Comparison of ENCODE assay signal across 25 cellular contexts in genomic region chr16:70709961-70710360, GRCh38. TPM values are rescaled to one million over a fixed set of nuclear protein-coding genes. Genes with fewer than 3 reads are reported as not detected.
DNase-seq lines count a peak whose midpoint lies in the region; ATAC-seq, FAIRE-seq and TF ChIP-seq lines count a peak whose summit lies in the region.
"Had no signal": no experiment of that assay in that cellular context is flagged by ENCODE, and none has a peak within 500 bp of the region (broad histone marks: within the 10 kb centered on the region; RNA-seq: fewer than 3 reads in every experiment).

No MANE protein-coding gene starts in this region.

- no peak overlapping the region for H3K4me3 ChIP-seq in BLaER1
- no peak overlapping the region for H3K4me3 ChIP-seq in liver (ENCODE audit: low read depth in 1 of 3, low read length in 3 of 3)
- H3K4me3 ChIP-seq in small intestine (ENCODE audit: low read depth in 1 of 2, low read length in 2 of 2): no peak overlapping the region
- H3K4me3 ChIP-seq in effector memory CD4-positive, alpha-beta T cell (ENCODE audit: insufficient read depth, low read depth, low read length, poor library complexity, severe bottlenecking): no peak overlapping the region
- H3K4me3 ChIP-seq: colonic mucosa, lung, SJCRH30, skin epidermis, thoracic aorta had no signal

- H4K20me1 ChIP-seq in BLaER1: no peaks in the 10 kb centered on the region

- FAIRE-seq in small intestine (lab: Jason Lieb, UNC): no peak

- H3K4me1 ChIP-seq in BLaER1: peaks cover 64% of the 10 kb centered on the region
- H3K4me1 ChIP-seq in liver (ENCODE audit: control insufficient read depth in 4 of 4, insufficient read depth in 4 of 4, low read length in 3 of 4): peaks cover 17 to 35% (median 30%) of the 10 kb centered on the region in 4 donors
- peaks cover 0 to 3% of the 10 kb centered on the region in 2 donors for H3K4me1 ChIP-seq in small intestine (ENCODE audit: control insufficient read depth in 2 of 2, insufficient read depth in 1 of 2, low read depth in 1 of 2, low read length in 1 of 2)
- H3K4me1 ChIP-seq in effector memory CD4-positive, alpha-beta T cell (ENCODE audit: control insufficient read depth, insufficient read depth, low read length, poor library complexity, severe bottlenecking): no peaks in the 10 kb centered on the region
- H3K4me1 ChIP-seq: colonic mucosa had no signal

- TF ChIP-seq CTCF in liver (IDR thresholded peaks at IDR 0.05; ENCODE audit: low read depth, low read length, missing input control): no peak

- H3K9ac ChIP-seq in BLaER1 (no peak overlapping the region; the same call in 1 of the 2 replicates), liver (ENCODE audit: low read depth in 1 of 2, low read length in 2 of 2) (peak overlapping the region; percentile 40 to 72)

- 25% methylated on average over 7 of the region's 7 CpGs for WGBS in liver
- WGBS in small intestine, 3 donors: 53 to 59% (median 55%) methylated on average over 7 of the region's 7 CpGs

- peak overlapping the region; percentile 74 for H3K27ac ChIP-seq in BLaER1
- H3K27ac ChIP-seq in liver (ENCODE audit: low read depth in 1 of 2, low read length in 2 of 2): peak overlapping the region; percentile 88 to 93
- peak overlapping the region; percentile 22 to 30 for H3K27ac ChIP-seq in small intestine (ENCODE audit: low read depth in 1 of 2, low read length in 1 of 2)
- no peak overlapping the region for H3K27ac ChIP-seq in effector memory CD4-positive, alpha-beta T cell (ENCODE audit: insufficient read depth, low read length, poor library complexity, severe bottlenecking)
- H3K27ac ChIP-seq: colonic mucosa, SJCRH30, thoracic aorta had no signal

- DNase-seq in UCSD-AML1 (lab: John Stamatoyannopoulos, UW; ENCODE audit: unreplicated experiment) (peak; percentile 68), small intestine (no peak)
- DNase-seq in effector memory CD4-positive, alpha-beta T cell: no peak
- DNase-seq: activated T-cell treated with anti-CD3 and anti-CD28 coated beads, Interleukin-2, amount 50 U/mL, for 24 hours; amniotic stem cell; BE2C; colonic mucosa; COR-L47; GDM1; hypothalamus; NCI-H1436; NCI-H510A treated with DMSO at 0.1 percent for 48 hours; nucleus accumbens; SJCRH30; stimulated activated CD4-positive, alpha-beta T cell treated with anti-CD3 and anti-CD28 coated beads, Interleukin-2, amount 100 ng/mL, for 48 hours; T-helper 1 cell had no signal

- no peaks in the 10 kb centered on the region for H3K9me3 ChIP-seq in BLaER1
- H3K9me3 ChIP-seq in liver (ENCODE audit: control insufficient read depth in 4 of 4, low read length in 3 of 4): no peaks in the 10 kb centered on the region
- no peaks in the 10 kb centered on the region for H3K9me3 ChIP-seq in small intestine (ENCODE audit: control insufficient read depth, low read depth)
- H3K9me3 ChIP-seq in effector memory CD4-positive, alpha-beta T cell (ENCODE audit: control insufficient read depth, low read length): no peaks in the 10 kb centered on the region
- H3K9me3 ChIP-seq: BE2C, colonic mucosa, SJCRH30, thoracic aorta had no signal

- peaks cover 21% of the 10 kb centered on the region; the same call in 1 of the 2 replicates for H3K36me3 ChIP-seq in BLaER1
- no peaks in the 10 kb centered on the region for H3K36me3 ChIP-seq in liver (ENCODE audit: control insufficient read depth in 4 of 4, insufficient read depth in 3 of 4, low read depth in 1 of 4, low read length in 3 of 4)
- H3K36me3 ChIP-seq in small intestine (ENCODE audit: control insufficient read depth in 2 of 2, insufficient read depth in 2 of 2, low read length in 2 of 2): no peaks in the 10 kb centered on the region
- H3K36me3 ChIP-seq in effector memory CD4-positive, alpha-beta T cell (ENCODE audit: control insufficient read depth, insufficient read depth, low read length): peaks cover 7% of the 10 kb centered on the region
- H3K36me3 ChIP-seq: BE2C, colonic mucosa, SJCRH30, thoracic aorta had no signal

- no peak for TF ChIP-seq RAD21 in liver (IDR thresholded peaks at IDR 0.05)

- H3K27me3 ChIP-seq in BLaER1 (no peaks in the 10 kb centered on the region), liver (ENCODE audit: control insufficient read depth in 4 of 4, insufficient read depth in 4 of 4, low read length in 3 of 4) (no peaks in the 10 kb centered on the region), small intestine (ENCODE audit: control insufficient read depth in 2 of 2, insufficient read depth in 2 of 2, low read length in 2 of 2) (no peaks in the 10 kb centered on the region)
- H3K27me3 ChIP-seq in effector memory CD4-positive, alpha-beta T cell (replicated peaks; ENCODE audit: control insufficient read depth, insufficient read depth, low read length, poor library complexity, severe bottlenecking): no peaks in the 10 kb centered on the region
- H3K27me3 ChIP-seq: BE2C, colonic mucosa, SJCRH30 had no signal

- peak overlapping the region; percentile 62 for H3K4me2 ChIP-seq in BLaER1

- ATAC-seq in esophagus mucosa (no peak), GM19467 (IDR thresholded peaks at IDR 0.05; ENCODE audit: unreplicated experiment) (no peak), HG02678 (IDR thresholded peaks at IDR 0.05; ENCODE audit: unreplicated experiment) (no peak)
- ATAC-seq: stimulated activated effector memory CD8-positive, alpha-beta T cell treated with anti-CD3 and anti-CD28 coated beads, Interleukin-12 subunit alpha, Interleukin-12 subunit beta, amount 100 ng/mL, for 72 hours had no signal

TF ChIP-seq in liver, 16 proteins besides CTCF, POLR2A, EP300 and RAD21:
- TF ChIP-seq ZBTB33 (IDR thresholded peaks at IDR 0.05) (no peak), RXRA (IDR thresholded peaks at IDR 0.05) (no peak), HNF4A (conservative IDR thresholded peaks at IDR 0.05) (no peak), GABPA (IDR thresholded peaks at IDR 0.05 in 1 of 2, conservative IDR thresholded peaks at IDR 0.05 in 1 of 2) (no peak), EGR1 (IDR thresholded peaks at IDR 0.05; ENCODE audit: low read depth in 2 of 2) (no peak), FOXA1 (IDR thresholded peaks at IDR 0.05) (no peak), YY1 (IDR thresholded peaks at IDR 0.05) (no peak), REST (IDR thresholded peaks at IDR 0.05) (no peak), FOXA2 (IDR thresholded peaks at IDR 0.05) (no peak), SP1 (IDR thresholded peaks at IDR 0.05) (no peak), HNF4G (IDR thresholded peaks at IDR 0.05) (no peak), TAF1 (conservative IDR thresholded peaks at IDR 0.05) (no peak)
- TF ChIP-seq, protein P1, sequence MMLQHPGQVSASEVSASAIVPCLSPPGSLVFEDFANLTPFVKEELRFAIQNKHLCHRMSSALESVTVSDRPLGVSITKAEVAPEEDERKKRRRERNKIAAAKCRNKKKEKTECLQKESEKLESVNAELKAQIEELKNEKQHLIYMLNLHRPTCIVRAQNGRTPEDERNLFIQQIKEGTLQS (IDR thresholded peaks at IDR 0.05): no peak

RNA-seq across cellular contexts. Expression of gene MTSS2, which starts 24.1 kb away (rescaled TPM):
- total RNA-seq in liver (10 to 100 TPM; 26.7 to 45.1 TPM), esophagus mucosa (32.8 TPM)
- polyA plus RNA-seq in liver (10 to 100 TPM in 1 of 2 donors, 1 to 10 TPM in 1; 3.8 to 95.7 TPM), small intestine (10 to 100 TPM in 1 of 3 donors, 1 to 10 TPM in 2; 2.9 to 15.2 (median 7.3) TPM)
